22 cellular contexts compared by ENCODE assay signal in genomic region chr15:58448331-58448730, GRCh38. TPM values are rescaled to one million over a fixed set of nuclear protein-coding genes. Genes with fewer than 3 reads are reported as not detected.
"Had no signal": no experiment of that assay in that cellular context is flagged by ENCODE, and none has a peak within 500 bp of the region (broad histone marks: within the 10 kb centered on the region; RNA-seq: fewer than 3 reads in every experiment).

No MANE protein-coding gene starts in this region.

- H3K27me3 ChIP-seq: adrenal gland, right atrium auricular region, upper lobe of right lung had no signal

- H3K36me3 ChIP-seq: adrenal gland, right atrium auricular region, upper lobe of right lung had no signal

- H3K27me3 Mint-ChIP-seq: activated naive CD4-positive, alpha-beta T cell treated with anti-CD3 and anti-CD28 coated beads, Interleukin-2, amount 10 ng/mL, durations not matched to agents 7 days and 5 days; stimulated activated naive CD8-positive, alpha-beta T cell treated with anti-CD3 and anti-CD28 coated beads, Interleukin-15, amount 100 ng/mL, for 72 hours had no signal

- H3K4me1 ChIP-seq: adrenal gland had no signal

- H3K4me3 Mint-ChIP-seq: activated naive CD4-positive, alpha-beta T cell treated with anti-CD3 and anti-CD28 coated beads, Interleukin-2, amount 10 ng/mL, durations not matched to agents 7 days and 5 days; nephron progenitor cell; stimulated activated naive CD8-positive, alpha-beta T cell treated with anti-CD3 and anti-CD28 coated beads, Interleukin-15, amount 100 ng/mL, for 72 hours had no signal

- H3K9me3 ChIP-seq: adrenal gland, right atrium auricular region, upper lobe of right lung had no signal

- DNase-seq: activated CD4-positive, CD25-positive, alpha-beta regulatory T cell treated with anti-CD3 and anti-CD28 coated beads, Interleukin-2, amount 50 U/mL, for 72 hours; activated naive CD4-positive, alpha-beta T cell treated with anti-CD3 and anti-CD28 coated beads, Interleukin-2, amount 10 ng/mL, durations not matched to agents 7 days and 5 days; activated T-cell treated with anti-CD3 and anti-CD28 coated beads for 4 hours; adrenal gland; cortex of kidney; effector memory CD4-positive, alpha-beta T cell; foreskin fibroblast; glutamatergic neuron; hypothalamus; kidney; left ventricle myocardium superior; nephron progenitor cell; stimulated activated CD4-positive, alpha-beta T cell treated with anti-CD3 and anti-CD28 coated beads, Interleukin-4, amount 100 ng/mL, for 24 hours; stimulated activated naive CD8-positive, alpha-beta T cell treated with anti-CD3 and anti-CD28 coated beads, Interleukin-15, amount 100 ng/mL, for 72 hours; T-helper 1 cell; T1000; upper lobe of right lung had no signal

- H3K4me3 ChIP-seq: adrenal gland, right atrium auricular region, upper lobe of right lung had no signal

- H3K27ac ChIP-seq: adrenal gland, right atrium auricular region, upper lobe of right lung had no signal

- H3K9me3 Mint-ChIP-seq: activated naive CD4-positive, alpha-beta T cell treated with anti-CD3 and anti-CD28 coated beads, Interleukin-2, amount 10 ng/mL, durations not matched to agents 7 days and 5 days; activated T-helper 2 cell treated with anti-CD3 and anti-CD28 coated beads, Interferon-gamma antibody, Interleukin-2, Interleukin-4, amounts not matched to agents 10 μg/mL and 5 μg/mL and 100 μg/mL, durations not matched to agents 14 hours and 24 hours and 36 hours; nephron progenitor cell; stimulated activated naive CD8-positive, alpha-beta T cell treated with anti-CD3 and anti-CD28 coated beads, Interleukin-15, amount 100 ng/mL, for 72 hours had no signal

- ATAC-seq: left ventricle myocardium superior; stimulated activated naive CD8-positive, alpha-beta T cell treated with anti-CD3 and anti-CD28 coated beads, Interleukin-15, amount 100 ng/mL, for 72 hours had no signal

- H3K27ac Mint-ChIP-seq: activated naive CD4-positive, alpha-beta T cell treated with anti-CD3 and anti-CD28 coated beads, Interleukin-2, amount 10 ng/mL, durations not matched to agents 7 days and 5 days; activated T-helper 2 cell treated with anti-CD3 and anti-CD28 coated beads, Interferon-gamma antibody, Interleukin-2, Interleukin-4, amounts not matched to agents 10 μg/mL and 5 μg/mL and 100 μg/mL, durations not matched to agents 14 hours and 24 hours and 36 hours; nephron progenitor cell; progenitor cell of endocrine pancreas; stimulated activated naive CD8-positive, alpha-beta T cell treated with anti-CD3 and anti-CD28 coated beads, Interleukin-15, amount 100 ng/mL, for 72 hours had no signal

RNA-seq across cellular contexts. Expression of gene LIPC, which starts 16.5 kb away (rescaled TPM):
- total RNA-seq: mesenteric fat pad, temporal lobe had no signal
